In genomic region chr13:60574706-60575105, GRCh38 we compare ENCODE assay signal across 21 cellular contexts.
DNase-seq lines count a peak whose midpoint lies in the region; ATAC-seq, FAIRE-seq and TF ChIP-seq lines count a peak whose summit lies in the region.
"Had no signal": no experiment of that assay in that cellular context is flagged by ENCODE, and none has a peak within 500 bp of the region (broad histone marks: within the 10 kb centered on the region; RNA-seq: fewer than 3 reads in every experiment).

No MANE protein-coding gene starts in this region.

- H4K20me1 ChIP-seq in H9 (ENCODE audit: control insufficient read depth, insufficient read depth, insufficient read length), result no peaks in the 10 kb centered on the region
- H4K20me1 ChIP-seq in H1 (replicated peaks in 1 of 2; ENCODE audit: control insufficient read depth in 1 of 2, insufficient read depth in 2 of 2, low read length in 2 of 2), result no peaks in the 10 kb centered on the region
- H4K20me1 ChIP-seq: BLaER1 treated with 17β-estradiol and CSF1 and Interleukin-3, amounts not matched to agents 10 nM and 100 nM had no signal

- H2AFZ ChIP-seq in H9 (ENCODE audit: low read length) (no peak overlapping the region), H1 (ENCODE audit: low read length) (no peak overlapping the region)
- H2AFZ ChIP-seq: GM23248 had no signal

- H3K79me1 ChIP-seq in H9 (ENCODE audit: insufficient read depth, low read depth, low read length, poor library complexity, severe bottlenecking) (no peaks in the 10 kb centered on the region), H1 (ENCODE audit: low read depth, low read length) (no peaks in the 10 kb centered on the region)

- no peaks in the 10 kb centered on the region for H3K9me3 ChIP-seq in A673 (ENCODE audit: low read depth, low read length, poor library complexity, severe bottlenecking)
- H3K9me3 ChIP-seq in H9 (ENCODE audit: control insufficient read depth, low read depth, low read length), result no peaks in the 10 kb centered on the region
- no peaks in the 10 kb centered on the region for H3K9me3 ChIP-seq in H1 (ENCODE audit: insufficient read depth in 2 of 2, low read depth in 1 of 2, low read length in 1 of 2)
- H3K9me3 ChIP-seq: BLaER1 treated with 17β-estradiol and CSF1 and Interleukin-3, amounts not matched to agents 10 nM and 100 nM had no signal

- no peak overlapping the region for H2BK20ac ChIP-seq in H9 (ENCODE audit: low read depth, low read length, poor library complexity, severe bottlenecking)
- H2BK20ac ChIP-seq in H1 (ENCODE audit: low read length), result peak overlapping the region; percentile 64; the same call in 1 of the 2 replicates

- H4K5ac ChIP-seq in H9 (ENCODE audit: insufficient read length, low read depth, low read length), result no peak overlapping the region
- H4K5ac ChIP-seq in H1 (ENCODE audit: insufficient read length, low read depth, low read length), result no peak overlapping the region

- H3K27ac ChIP-seq in A673 (ENCODE audit: low read depth, low read length, poor library complexity, severe bottlenecking) (peak overlapping the region; percentile 2), H9 (ENCODE audit: insufficient read length, low read depth, low read length) (no peak overlapping the region), H1 (ENCODE audit: low read depth, low read length) (no peak overlapping the region), coronary artery (no peak overlapping the region)
- H3K27ac ChIP-seq: BLaER1 treated with 17β-estradiol and CSF1 and Interleukin-3, amounts not matched to agents 10 nM and 100 nM; GM23248; HL-60 had no signal

- H3K36me3 ChIP-seq in A673 (ENCODE audit: insufficient read depth, low read length, poor library complexity, severe bottlenecking) (no peaks in the 10 kb centered on the region), H1 (ENCODE audit: control insufficient read depth in 2 of 4, insufficient read depth in 4 of 4, low read length in 3 of 4) (no peaks in the 10 kb centered on the region; a peak in 1 of 8 replicates)

- no peak for ATAC-seq in HG03520 (IDR thresholded peaks at IDR 0.05; ENCODE audit: unreplicated experiment)
- ATAC-seq: CD8-positive, alpha-beta T cell; GM12878; K562 had no signal

- H2BK12ac ChIP-seq in H9 (ENCODE audit: insufficient read length, low read depth, low read length) (no peak overlapping the region), H1 (ENCODE audit: low read depth, low read length) (peak overlapping the region; percentile 63; the same call in 1 of the 2 replicates)

- H2BK120ac ChIP-seq in H9 (ENCODE audit: low read depth, low read length, poor library complexity, severe bottlenecking) (no peak overlapping the region), H1 (replicated peaks; ENCODE audit: low read depth, low read length) (peak overlapping the region; percentile 19)

- H3K23ac ChIP-seq in H9 (ENCODE audit: insufficient read length, low read depth, low read length), result no peak overlapping the region
- H3K23ac ChIP-seq in H1 (ENCODE audit: insufficient read length), result no peak overlapping the region

- H3K9me3 Mint-ChIP-seq in H9 (peaks cover 0 to 2% of the 10 kb centered on the region in 2 experiments; a peak in 3 of 5 replicates), nephron progenitor cell (peaks cover 7% of the 10 kb centered on the region)
- H3K9me3 Mint-ChIP-seq: CD8-positive, alpha-beta T cell had no signal

- no peaks in the 10 kb centered on the region for H3K27me3 Mint-ChIP-seq in H9 (ENCODE audit: low read depth)
- H3K27me3 Mint-ChIP-seq in nephron progenitor cell (ENCODE audit: low read depth, poor library complexity), result no peaks in the 10 kb centered on the region
- H3K27me3 Mint-ChIP-seq: B cell had no signal

- H3K4me1 Mint-ChIP-seq in H9, result peaks cover 35 to 37% of the 10 kb centered on the region in 2 experiments
- H3K4me1 Mint-ChIP-seq in nephron progenitor cell, result peaks cover 39% of the 10 kb centered on the region
- H3K4me1 Mint-ChIP-seq: B cell had no signal

- H3K56ac ChIP-seq in H9 (ENCODE audit: insufficient read length, low read depth, low read length) (no peak overlapping the region), H1 (replicated peaks; ENCODE audit: insufficient read length, low read depth, low read length) (no peak overlapping the region)

- H3K4me1 ChIP-seq in A673 (ENCODE audit: insufficient read depth, low read length, poor library complexity, severe bottlenecking) (peaks cover 32% of the 10 kb centered on the region), H9 (ENCODE audit: insufficient read depth, low read length) (peaks cover 8% of the 10 kb centered on the region), H1 (replicated peaks in 1 of 4; ENCODE audit: control insufficient read depth in 3 of 4, insufficient read depth in 4 of 4, low read length in 3 of 4) (peaks cover 7 to 19% (median 11%) of the 10 kb centered on the region in 4 experiments; a peak in 6 of 7 replicates)

- no peak for TF ChIP-seq POLR2A in H1 (IDR thresholded peaks at IDR 0.05; ENCODE audit: control extremely low read depth in 1 of 2, low read depth in 2 of 2, low read length in 2 of 2)

- H3K79me2 ChIP-seq in H9 (ENCODE audit: insufficient read depth, low read length) (no peaks in the 10 kb centered on the region), H1 (ENCODE audit: control insufficient read depth in 1 of 2, insufficient read depth in 2 of 2, low read length in 2 of 2) (no peaks in the 10 kb centered on the region)

- no peak overlapping the region for H3K4me2 ChIP-seq in H9 (ENCODE audit: insufficient read depth, insufficient read length, low read length)
- H3K4me2 ChIP-seq in H1 (ENCODE audit: insufficient read depth in 1 of 2, low read depth in 2 of 2, low read length in 2 of 2), result no peak overlapping the region
- H3K4me2 ChIP-seq: BLaER1 treated with 17β-estradiol and CSF1 and Interleukin-3, amounts not matched to agents 10 nM and 100 nM had no signal

- H3T11ph ChIP-seq in H9 (ENCODE audit: low read length), result no peak overlapping the region

- no peak overlapping the region for H4K8ac ChIP-seq in H9 (replicated peaks; ENCODE audit: insufficient read length, low read depth, low read length)
- no peak overlapping the region for H4K8ac ChIP-seq in H1 (ENCODE audit: extremely low read depth, insufficient read depth, low read length)

- H2AK5ac ChIP-seq in H9 (ENCODE audit: insufficient read length, low read length) (no peak overlapping the region), H1 (ENCODE audit: low read depth, low read length) (no peak overlapping the region)

- H4K91ac ChIP-seq in H9 (ENCODE audit: insufficient read length, low read depth, low read length), result no peak overlapping the region
- H4K91ac ChIP-seq in H1 (replicated peaks; ENCODE audit: insufficient read length, low read length), result peak overlapping the region; percentile 54

- no TSS peak for BruUV-seq in A673 (replicated peaks; lab: Mats Ljungman, UMichigan)

- no peak overlapping the region for H3K4me3 ChIP-seq in A673 (ENCODE audit: low read depth, low read length, poor library complexity, severe bottlenecking)
- H3K4me3 ChIP-seq in H1 (ENCODE audit: extremely low read depth in 1 of 4, insufficient read depth in 2 of 4, low read depth in 3 of 4, low read length in 4 of 4), result no peak overlapping the region
- H3K4me3 ChIP-seq in coronary artery, result no peak overlapping the region
- H3K4me3 ChIP-seq: BLaER1 treated with 17β-estradiol and CSF1 and Interleukin-3, amounts not matched to agents 10 nM and 100 nM; GM12878; GM23248; K562 had no signal

- H3K27me3 ChIP-seq in A673 (replicated peaks; ENCODE audit: insufficient read depth, low read depth, low read length, poor library complexity), result no peaks in the 10 kb centered on the region
- H3K27me3 ChIP-seq in H9 (ENCODE audit: insufficient read depth, low read length), result no peaks in the 10 kb centered on the region
- H3K27me3 ChIP-seq in H1 (replicated peaks in 1 of 4; ENCODE audit: control insufficient read depth in 3 of 4, extremely low read depth in 1 of 4, insufficient read depth in 3 of 4, low read length in 3 of 4), result no peaks in the 10 kb centered on the region
- H3K27me3 ChIP-seq: BLaER1 treated with 17β-estradiol and CSF1 and Interleukin-3, amounts not matched to agents 10 nM and 100 nM had no signal

- no peak overlapping the region for H3K9ac ChIP-seq in H9 (ENCODE audit: extremely low read depth, insufficient read length, low read length)
- no peak overlapping the region for H3K9ac ChIP-seq in H1 (replicated peaks in 1 of 4; ENCODE audit: extremely low read depth in 1 of 4, low read depth in 3 of 4, low read length in 3 of 4)
- H3K9ac ChIP-seq: BLaER1 treated with 17β-estradiol and CSF1 and Interleukin-3, amounts not matched to agents 10 nM and 100 nM; GM23248 had no signal

- CTCF ChIA-PET in A673 (lab: Charles Lee) (no interaction called here), H1 (lab: Charles Lee; ENCODE audit: partially characterized antibody) (interaction anchor here (0.8 to 1.0 kb wide), 3 partner anchors 10 to 12 kb away, joined by 3 read pairs; no protein-coding TSS in a partner anchor)

- no peak for FAIRE-seq in H1 (lab: Jason Lieb, UNC)
- FAIRE-seq: GM12878, GM19239, K562 had no signal

- H3K23me2 ChIP-seq in H9 (ENCODE audit: insufficient read length, low read depth, low read length, poor library complexity, severe bottlenecking) (no peaks in the 10 kb centered on the region), H1 (ENCODE audit: low read depth, low read length) (no peaks in the 10 kb centered on the region)

- intact Hi-C loops in A673 (cut with micrococcal nuclease; ENCODE audit: unreplicated experiment), result no loop called here

- H2BK5ac ChIP-seq in H9 (ENCODE audit: insufficient read length, low read length), result no peak overlapping the region
- H2BK5ac ChIP-seq in H1 (ENCODE audit: low read depth, low read length), result peak overlapping the region; percentile 66; the same call in 1 of the 2 replicates

- no peak for TF ChIP-seq EP300 in H1 (IDR thresholded peaks at IDR 0.05; ENCODE audit: borderline replicate concordance in 1 of 2, low read depth in 2 of 2, low read length in 2 of 2)

- TF ChIP-seq RAD21 in H1 (IDR thresholded peaks at IDR 0.05 in 1 of 2, conservative IDR thresholded peaks at IDR 0.05 in 1 of 2; ENCODE audit: low read depth in 2 of 2, low read length in 2 of 2), result no peak; a peak in 1 of 4 replicates

- peak overlapping the region in 2 of 3 experiments; percentile 31 to 59; a peak in 3 of 7 replicates for H3K27ac Mint-ChIP-seq in H9
- peak overlapping the region; percentile 3 for H3K27ac Mint-ChIP-seq in nephron progenitor cell
- H3K27ac Mint-ChIP-seq: B cell; CD8-positive, alpha-beta T cell had no signal

- H3K18ac ChIP-seq in H9 (ENCODE audit: insufficient read length, low read depth, low read length), result no peak overlapping the region
- no peak overlapping the region for H3K18ac ChIP-seq in H1 (ENCODE audit: extremely low read depth, low read length)

- no peak overlapping the region for H2BK15ac ChIP-seq in H9 (ENCODE audit: low read depth, low read length)
- H2BK15ac ChIP-seq in H1 (ENCODE audit: low read length), result peak overlapping the region; percentile 84; the same call in 1 of the 2 replicates

- WGBS in H9 (ENCODE audit: extremely low coverage, insufficient read length, low lambda C conversion rate), result no CpG with 5 or more reads among the region's 5 CpGs
- WGBS in H1 (ENCODE audit: extremely low coverage in 1 of 2, insufficient coverage in 1 of 2, insufficient read length in 1 of 2, insufficient replicate concordance in 2 of 2, low coverage in 1 of 2, low lambda C conversion rate in 2 of 2, missing lambda C conversion rate in 1 of 2), 2 experiments, result 85% methylated on average over 5 of the region's 5 CpGs; no CpG with 5 or more reads in 1 of the 2 experiments

- TF ChIP-seq CTCF in A673 (conservative IDR thresholded peaks at IDR 0.05; ENCODE audit: low read depth, low read length), result no peak
- TF ChIP-seq CTCF in H9 (conservative IDR thresholded peaks at IDR 0.05), result 0 out of 3 replicates have a peak, but pooled peaks have one; percentile 11
- no peak for TF ChIP-seq CTCF in H1 (IDR thresholded peaks at IDR 0.05; ENCODE audit: control extremely low read depth in 1 of 3, insufficient read depth in 1 of 3, low read depth in 1 of 3, low read length in 3 of 3)
- TF ChIP-seq CTCF in nephron progenitor cell (IDR thresholded peaks at IDR 0.05), result no peak
- no peak for TF ChIP-seq CTCF in coronary artery (IDR thresholded peaks at IDR 0.05)

- H3K4ac ChIP-seq in H9 (ENCODE audit: low read depth, low read length), result no peak overlapping the region
- peak overlapping the region; percentile 15 for H3K4ac ChIP-seq in H1 (replicated peaks; ENCODE audit: insufficient read length, low read depth, low read length)

- H3K4me3 Mint-ChIP-seq in H9 (no peak overlapping the region), nephron progenitor cell (no peak overlapping the region)
- H3K4me3 Mint-ChIP-seq: B cell; CD8-positive, alpha-beta T cell had no signal

- no peak overlapping the region for H3K14ac ChIP-seq in H9 (ENCODE audit: insufficient read depth, low read length)
- H3K14ac ChIP-seq in H1 (ENCODE audit: insufficient read length), result no peak overlapping the region

- no peak for DNase-seq in A673 (ENCODE audit: low spot score)
- DNase-seq in H9, result no peak
- DNase-seq in H1 (ENCODE audit: low read depth in 1 of 2, low spot score in 2 of 2), result no peak
- no peak for DNase-seq in nephron progenitor cell
- DNase-seq in NCI-H1092 treated with DMSO at 0.1 percent for 48 hours (lab: John Stamatoyannopoulos, UW), result no peak
- no peak for DNase-seq in NCI-H1436 treated with DMSO at 0.1 percent for 48 hours (lab: John Stamatoyannopoulos, UW)
- DNase-seq in coronary artery (ENCODE audit: low spot score), result no peak
- DNase-seq: 8988T, Calu3, DMS79 treated with DMSO at 0.1 percent for 48 hours, GM23248, H7, IMR-90 had no signal

- H3K36me3 Mint-ChIP-seq in H9 (ENCODE audit: insufficient read depth in 1 of 3, low read depth in 3 of 3) (peaks cover 7 to 9% (median 7%) of the 10 kb centered on the region in 3 experiments; a peak in 6 of 7 replicates), nephron progenitor cell (ENCODE audit: low read depth) (peaks cover 28% of the 10 kb centered on the region)

- POLR2A ChIA-PET in A673 (lab: Charles Lee; ENCODE audit: low non-redundant PET) (no interaction called here), H1 (lab: Charles Lee; ENCODE audit: partially characterized antibody) (interaction anchor here (2.9 kb wide), 1 partner anchor 10 kb away, joined by 14 read pairs; no protein-coding TSS in a partner anchor)
